ENCODE assay signal across 11 cellular contexts in the genomic region with DNA sequence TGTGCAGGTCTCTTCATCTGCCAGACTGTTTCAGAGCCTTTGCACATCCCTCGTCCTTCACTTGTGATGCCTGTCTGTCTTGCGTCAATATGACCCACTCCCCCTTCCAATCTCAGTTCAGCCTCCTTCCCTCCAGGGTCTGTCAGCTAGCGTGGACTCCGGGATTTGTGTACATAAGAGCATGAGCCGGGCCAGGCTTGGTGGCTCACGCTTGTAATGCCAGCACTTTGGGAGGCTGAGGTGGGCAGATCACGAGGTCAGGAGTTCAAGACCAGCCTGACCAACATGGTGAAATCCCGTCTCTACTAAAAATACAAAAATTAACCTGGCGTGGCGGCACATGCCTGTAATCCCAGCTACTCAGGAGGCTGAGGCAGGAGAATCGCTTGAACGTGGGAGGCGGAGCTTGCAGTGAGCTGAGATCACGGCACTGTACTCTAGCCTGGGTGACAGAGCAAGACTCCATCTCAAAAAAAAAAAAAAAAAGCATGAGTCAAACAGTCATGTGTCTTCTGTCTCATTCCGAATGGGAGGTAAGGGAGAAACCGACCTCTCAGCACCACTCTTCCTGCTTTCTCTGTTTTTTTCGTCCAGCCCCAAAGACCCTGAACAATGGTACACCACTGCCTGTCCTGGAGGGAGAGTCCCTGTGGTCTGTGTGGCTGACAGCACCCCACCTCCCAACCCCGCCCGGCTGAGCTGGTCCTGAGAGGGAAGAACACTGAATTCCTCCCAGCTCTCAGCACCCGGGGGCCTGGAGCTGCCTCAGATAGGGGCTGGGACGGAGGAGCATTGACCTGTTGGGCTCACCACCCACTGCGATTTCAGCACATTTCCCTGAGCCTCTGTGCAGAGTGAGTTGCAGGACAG. TPM values are rescaled to one million over a fixed set of nuclear protein-coding genes. Genes with fewer than 3 reads are reported as not detected.
DNase-seq lines count a peak whose midpoint lies in the region; FAIRE-seq and TF ChIP-seq lines count a peak whose summit lies in the region.
"Had no signal": no experiment of that assay in that cellular context is flagged by ENCODE, and none has a peak within 500 bp of the region (broad histone marks: within the 10 kb centered on the region; RNA-seq: fewer than 3 reads in every experiment).

No MANE protein-coding gene starts in this region.

- no peak for TF ChIP-seq POLR2A in Peyer's patch (IDR thresholded peaks at IDR 0.05)
- no peak for TF ChIP-seq POLR2A in H1 (IDR thresholded peaks at IDR 0.05; ENCODE audit: control extremely low read depth in 1 of 2, low read depth in 2 of 2, low read length in 2 of 2)

- 85% methylated on average over 22 of the region's 22 CpGs; no CpG with 5 or more reads in 1 of the 2 experiments for WGBS in H1 (ENCODE audit: extremely low coverage in 1 of 2, insufficient coverage in 1 of 2, insufficient read length in 1 of 2, insufficient replicate concordance in 2 of 2, low coverage in 1 of 2, low lambda C conversion rate in 2 of 2, missing lambda C conversion rate in 1 of 2), 2 experiments

- H3K36me3 ChIP-seq in Peyer's patch, result no peaks in the 10 kb centered on the region
- H3K36me3 ChIP-seq in H1 (ENCODE audit: control insufficient read depth in 2 of 4, insufficient read depth in 4 of 4, low read length in 3 of 4), result no peaks in the 10 kb centered on the region
- H3K36me3 ChIP-seq in skeletal muscle tissue (ENCODE audit: control insufficient read depth in 3 of 3, insufficient read depth in 3 of 3, low read length in 3 of 3), result no peaks in the 10 kb centered on the region

- peak overlapping the region; percentile 33 for H3K4me3 Mint-ChIP-seq in T-helper 1 cell treated with Interleukin-12 subunit alpha and Interleukin-12 subunit beta and Interleukin-4 antibody, amounts not matched to agents 30 μg/mL and 1 μg/mL, for 36 hours

- TF ChIP-seq CTCF in Peyer's patch (IDR thresholded peaks at IDR 0.05) (no peak), H1 (IDR thresholded peaks at IDR 0.05; ENCODE audit: control extremely low read depth in 1 of 3, insufficient read depth in 1 of 3, low read depth in 1 of 3, low read length in 3 of 3) (no peak)

- POLR2A ChIA-PET in H1 (lab: Charles Lee; ENCODE audit: partially characterized antibody), result no interaction called here

- peak overlapping the region in 3 of 4 donors; percentile 25 to 46 (median 42) for H3K27ac ChIP-seq in Peyer's patch
- no peak overlapping the region for H3K27ac ChIP-seq in H1 (ENCODE audit: low read depth, low read length)
- peak overlapping the region; percentile 40 for H3K27ac ChIP-seq in skeletal muscle tissue (ENCODE audit: low read depth, low read length)

- peak overlapping the region; percentile 57; the same call in 1 of the 2 replicates for H4K8ac ChIP-seq in H1 (ENCODE audit: extremely low read depth, insufficient read depth, low read length)

- H3K9ac ChIP-seq in H1 (replicated peaks in 1 of 4; ENCODE audit: extremely low read depth in 1 of 4, low read depth in 3 of 4, low read length in 3 of 4), result no peak overlapping the region
- H3K9ac ChIP-seq in skeletal muscle tissue (ENCODE audit: low read depth in 1 of 3, low read length in 3 of 3), result no peak overlapping the region

- H3K23ac ChIP-seq in H1 (ENCODE audit: insufficient read length), result no peak overlapping the region

- no peaks in the 10 kb centered on the region for H4K20me1 ChIP-seq in H1 (replicated peaks in 1 of 2; ENCODE audit: control insufficient read depth in 1 of 2, insufficient read depth in 2 of 2, low read length in 2 of 2)

- no peak overlapping the region for H2AFZ ChIP-seq in H1 (ENCODE audit: low read length)

- H3K4me3 ChIP-seq in Peyer's patch (no peak overlapping the region), H1 (ENCODE audit: extremely low read depth in 1 of 4, insufficient read depth in 2 of 4, low read depth in 3 of 4, low read length in 4 of 4) (no peak overlapping the region), skeletal muscle tissue (ENCODE audit: low read length in 3 of 3) (no peak overlapping the region)

- no peaks in the 10 kb centered on the region for H3K27me3 ChIP-seq in Peyer's patch
- no peaks in the 10 kb centered on the region; a peak in 1 of 7 replicates for H3K27me3 ChIP-seq in H1 (replicated peaks in 1 of 4; ENCODE audit: control insufficient read depth in 3 of 4, extremely low read depth in 1 of 4, insufficient read depth in 3 of 4, low read length in 3 of 4)
- H3K27me3 ChIP-seq in skeletal muscle tissue (ENCODE audit: control insufficient read depth in 3 of 3, insufficient read depth in 3 of 3, low read length in 3 of 3), result peaks cover 0 to 25% (median 10%) of the 10 kb centered on the region in 3 donors

- H3K56ac ChIP-seq in H1 (replicated peaks; ENCODE audit: insufficient read length, low read depth, low read length), result no peak overlapping the region

- H3K14ac ChIP-seq in H1 (ENCODE audit: insufficient read length), result no peak overlapping the region

- H3K18ac ChIP-seq in H1 (ENCODE audit: extremely low read depth, low read length), result no peak overlapping the region

- no peak for TF ChIP-seq EP300 in H1 (IDR thresholded peaks at IDR 0.05; ENCODE audit: borderline replicate concordance in 1 of 2, low read depth in 2 of 2, low read length in 2 of 2)

- H3K27ac Mint-ChIP-seq in T-helper 1 cell treated with Interleukin-12 subunit alpha and Interleukin-12 subunit beta and Interleukin-4 antibody, amounts not matched to agents 30 μg/mL and 1 μg/mL, for 36 hours, result no peak overlapping the region

- CTCF ChIA-PET in H1 (lab: Charles Lee; ENCODE audit: partially characterized antibody), result interaction anchor here (1.0 to 1.2 kb wide), 2 partner anchors 12 to 36 kb away, joined by 3 read pairs; no protein-coding TSS in a partner anchor

- H3K4me1 Mint-ChIP-seq in T-helper 1 cell treated with Interleukin-12 subunit alpha and Interleukin-12 subunit beta and Interleukin-4 antibody, amounts not matched to agents 30 μg/mL and 1 μg/mL, for 36 hours (ENCODE audit: low read depth), result peaks cover 38% of the 10 kb centered on the region

- H3K9me3 Mint-ChIP-seq in T-helper 1 cell treated with Interleukin-12 subunit alpha and Interleukin-12 subunit beta and Interleukin-4 antibody, amounts not matched to agents 30 μg/mL and 1 μg/mL, for 36 hours, result no peaks in the 10 kb centered on the region

- no peak overlapping the region for H3K4me2 ChIP-seq in H1 (ENCODE audit: insufficient read depth in 1 of 2, low read depth in 2 of 2, low read length in 2 of 2)

- no peak overlapping the region for H2BK20ac ChIP-seq in H1 (ENCODE audit: low read length)

- no peak for FAIRE-seq in H1 (lab: Jason Lieb, UNC)
- FAIRE-seq: A204.1 had no signal

- H2AK5ac ChIP-seq in H1 (ENCODE audit: low read depth, low read length), result no peak overlapping the region

- 0 out of 2 replicates have a peak overlapping the region, but pooled peaks have one; percentile 9 for H2BK12ac ChIP-seq in H1 (ENCODE audit: low read depth, low read length)

- no peak for TF ChIP-seq RAD21 in H1 (IDR thresholded peaks at IDR 0.05 in 1 of 2, conservative IDR thresholded peaks at IDR 0.05 in 1 of 2; ENCODE audit: low read depth in 2 of 2, low read length in 2 of 2)

- H2BK120ac ChIP-seq in H1 (replicated peaks; ENCODE audit: low read depth, low read length), result no peak overlapping the region

- peak overlapping the region; percentile 66 for H4K91ac ChIP-seq in H1 (replicated peaks; ENCODE audit: insufficient read length, low read length)

- H3K36me3 Mint-ChIP-seq in T-helper 1 cell treated with Interleukin-12 subunit alpha and Interleukin-12 subunit beta and Interleukin-4 antibody, amounts not matched to agents 30 μg/mL and 1 μg/mL, for 36 hours (ENCODE audit: low read depth), result no peaks in the 10 kb centered on the region

- H3K4me1 ChIP-seq in Peyer's patch (no peaks in the 10 kb centered on the region), H1 (replicated peaks in 1 of 4; ENCODE audit: control insufficient read depth in 3 of 4, insufficient read depth in 4 of 4, low read length in 3 of 4) (peaks cover 0 to 2% (median 0%) of the 10 kb centered on the region in 4 experiments; a peak in 1 of 7 replicates), skeletal muscle tissue (ENCODE audit: control insufficient read depth in 3 of 3, insufficient read depth in 3 of 3, low read length in 3 of 3) (peaks cover 0 to 7% (median 0%) of the 10 kb centered on the region in 3 donors)

- H2BK5ac ChIP-seq in H1 (ENCODE audit: low read depth, low read length), result no peak overlapping the region

- no peak overlapping the region for H3K4ac ChIP-seq in H1 (replicated peaks; ENCODE audit: insufficient read length, low read depth, low read length)

- no peak overlapping the region for H2BK15ac ChIP-seq in H1 (ENCODE audit: low read length)

- H3K9me3 ChIP-seq in Peyer's patch, result no peaks in the 10 kb centered on the region
- H3K9me3 ChIP-seq in H1 (ENCODE audit: insufficient read depth in 2 of 2, low read depth in 1 of 2, low read length in 1 of 2), result no peaks in the 10 kb centered on the region
- H3K9me3 ChIP-seq in skeletal muscle tissue (ENCODE audit: control insufficient read depth in 3 of 3, low read length in 3 of 3), result no peaks in the 10 kb centered on the region

- H3K27me3 Mint-ChIP-seq in T-helper 1 cell treated with Interleukin-12 subunit alpha and Interleukin-12 subunit beta and Interleukin-4 antibody, amounts not matched to agents 30 μg/mL and 1 μg/mL, for 36 hours (ENCODE audit: low read depth), result peaks cover 16% of the 10 kb centered on the region

- H3K23me2 ChIP-seq in H1 (ENCODE audit: low read depth, low read length), result no peaks in the 10 kb centered on the region; the same call in 1 of the 2 replicates

- no peaks in the 10 kb centered on the region for H3K79me2 ChIP-seq in H1 (ENCODE audit: control insufficient read depth in 1 of 2, insufficient read depth in 2 of 2, low read length in 2 of 2)

- H4K5ac ChIP-seq in H1 (ENCODE audit: insufficient read length, low read depth, low read length), result no peak overlapping the region

- no peaks in the 10 kb centered on the region for H3K79me1 ChIP-seq in H1 (ENCODE audit: low read depth, low read length)

- DNase-seq in T-helper 1 cell (no peak), Peyer's patch (peak in 1 of 3 donors; percentile 43), H1 (ENCODE audit: low read depth in 1 of 2, low spot score in 2 of 2) (no peak), NCI-H2196 (lab: John Stamatoyannopoulos, UW; ENCODE audit: unreplicated experiment) (no peak), ureter (ENCODE audit: low spot score) (no peak), NCI-H1048 (lab: John Stamatoyannopoulos, UW) (no peak)
- DNase-seq: activated gamma-delta T cell, GDM1 had no signal

RNA-seq across cellular contexts. Expression of a gene that starts 2.4 kb away (rescaled TPM):
- total RNA-seq in Peyer's patch (1 to 10 TPM in 2 of 4 donors, not detected in 2; 1.9 to 2.1 TPM), skeletal muscle tissue (under 0.01 TPM), ureter (3.2 TPM)
- not detected in 2 replicates for total RNA-seq in H1 (2021; fragmentation: NEBNext Ultra II Directional; extraction: Animal tissue kit (Norgen Biotek cat#: 25700))
- 0.05 TPM in 1 of 2 replicates, not detected in the other for polyA plus RNA-seq in H1 (2011; rRNA removed)
- not detected for polyA plus RNA-seq in H1 (2011; cell fraction: cytosol; rRNA removed)
- polyA plus RNA-seq in H1 (2011; cell fraction: nucleus; rRNA removed), result not detected
- not detected in 4 replicates for polyA plus RNA-seq in H1 (2012, experiment 1 of 2)
- polyA plus RNA-seq in H1 (2012, experiment 2 of 2), result not detected
- not detected for polyA plus RNA-seq in H1 (2013, experiment 1 of 2)
- not detected for polyA plus RNA-seq in H1 (2013, experiment 2 of 2)
- polyA minus RNA-seq in H1 (2011; rRNA and poly(A)+ RNA removed), result not detected in 2 replicates
- polyA minus RNA-seq in H1 (2011; cell fraction: cytosol; rRNA and poly(A)+ RNA removed), result not detected
- not detected for polyA minus RNA-seq in H1 (2011; cell fraction: nucleus; rRNA and poly(A)+ RNA removed)

RNA-seq across cellular contexts. Expression of a gene that starts 14.1 kb away (rescaled TPM):
- 10 to 100 TPM in 1 of 4 donors, 1 to 10 TPM in 3; 4.4 to 10.0 (median 6.5) TPM for total RNA-seq in Peyer's patch
- 7.2 and 8.1 TPM in 2 replicates for total RNA-seq in H1 (2021; fragmentation: NEBNext Ultra II Directional; extraction: Animal tissue kit (Norgen Biotek cat#: 25700))
- polyA plus RNA-seq in H1 (2011; rRNA removed), result 4.6 and 6.6 TPM in 2 replicates
- polyA plus RNA-seq in H1 (2011; cell fraction: cytosol; rRNA removed), result 5.2 TPM
- 12.7 TPM for polyA plus RNA-seq in H1 (2011; cell fraction: nucleus; rRNA removed)
- 2.9 to 4.4 TPM (median 3.7 TPM) in 4 replicates for polyA plus RNA-seq in H1 (2012, experiment 1 of 2)
- 1.4 TPM for polyA plus RNA-seq in H1 (2012, experiment 2 of 2)
- polyA plus RNA-seq in H1 (2013, experiment 1 of 2), result 3.1 TPM
- polyA plus RNA-seq in H1 (2013, experiment 2 of 2), result 2.6 TPM
- 1.4 and 1.6 TPM in 2 replicates for polyA minus RNA-seq in H1 (2011; rRNA and poly(A)+ RNA removed)
- polyA minus RNA-seq in H1 (2011; cell fraction: cytosol; rRNA and poly(A)+ RNA removed), result 3.9 TPM
- polyA minus RNA-seq in H1 (2011; cell fraction: nucleus; rRNA and poly(A)+ RNA removed), result 4.5 TPM
- total RNA-seq in skeletal muscle tissue, result 4.2 TPM
- 5.3 TPM for total RNA-seq in ureter

RNA-seq across cellular contexts. Expression of a gene that starts 19.8 kb away (rescaled TPM):
- total RNA-seq in Peyer's patch (not detected), skeletal muscle tissue (0.52 TPM), ureter (2.4 TPM)
- not detected in 2 replicates for total RNA-seq in H1 (2021; fragmentation: NEBNext Ultra II Directional; extraction: Animal tissue kit (Norgen Biotek cat#: 25700))
- not detected in 2 replicates for polyA plus RNA-seq in H1 (2011; rRNA removed)
- not detected for polyA plus RNA-seq in H1 (2011; cell fraction: cytosol; rRNA removed)
- polyA plus RNA-seq in H1 (2011; cell fraction: nucleus; rRNA removed), result not detected
- not detected in 4 replicates for polyA plus RNA-seq in H1 (2012, experiment 1 of 2)
- polyA plus RNA-seq in H1 (2012, experiment 2 of 2), result not detected
- not detected for polyA plus RNA-seq in H1 (2013, experiment 1 of 2)
- not detected for polyA plus RNA-seq in H1 (2013, experiment 2 of 2)
- not detected in 2 replicates for polyA minus RNA-seq in H1 (2011; rRNA and poly(A)+ RNA removed)
- not detected for polyA minus RNA-seq in H1 (2011; cell fraction: cytosol; rRNA and poly(A)+ RNA removed)
- not detected for polyA minus RNA-seq in H1 (2011; cell fraction: nucleus; rRNA and poly(A)+ RNA removed)

RNA-seq across cellular contexts. Expression of a gene that starts 39.7 kb away (rescaled TPM):
- total RNA-seq in Peyer's patch (1 to 10 TPM in 2 of 4 donors, not detected in 2; 1.1 to 6.6 TPM), skeletal muscle tissue (not detected), ureter (not detected)
- total RNA-seq in H1 (2021; fragmentation: NEBNext Ultra II Directional; extraction: Animal tissue kit (Norgen Biotek cat#: 25700)), result 0.40 and 1.2 TPM in 2 replicates
- polyA plus RNA-seq in H1 (2011; rRNA removed), result 0.09 and 0.22 TPM in 2 replicates
- 0.32 TPM for polyA plus RNA-seq in H1 (2011; cell fraction: cytosol; rRNA removed)
- 2.3 TPM for polyA plus RNA-seq in H1 (2011; cell fraction: nucleus; rRNA removed)
- polyA plus RNA-seq in H1 (2012, experiment 1 of 2), result 0.64 to 0.87 TPM (median 0.86 TPM) in 4 replicates
- polyA plus RNA-seq in H1 (2012, experiment 2 of 2), result not detected
- polyA plus RNA-seq in H1 (2013, experiment 1 of 2), result 0.24 TPM
- 0.28 TPM for polyA plus RNA-seq in H1 (2013, experiment 2 of 2)
- polyA minus RNA-seq in H1 (2011; rRNA and poly(A)+ RNA removed), result not detected in 2 replicates
- not detected for polyA minus RNA-seq in H1 (2011; cell fraction: cytosol; rRNA and poly(A)+ RNA removed)
- not detected for polyA minus RNA-seq in H1 (2011; cell fraction: nucleus; rRNA and poly(A)+ RNA removed)

RNA-seq across cellular contexts. Expression of a gene that starts 57.5 kb away (rescaled TPM):
- total RNA-seq in Peyer's patch, result 1 to 10 TPM in 3 of 4 donors, not detected in 1; 1.2 to 5.0 (median 1.3) TPM
- total RNA-seq in H1 (2021; fragmentation: NEBNext Ultra II Directional; extraction: Animal tissue kit (Norgen Biotek cat#: 25700)), result 4.2 and 5.0 TPM in 2 replicates
- 4.5 and 4.6 TPM in 2 replicates for polyA plus RNA-seq in H1 (2011; rRNA removed)
- polyA plus RNA-seq in H1 (2011; cell fraction: cytosol; rRNA removed), result 4.3 TPM
- 4.7 TPM for polyA plus RNA-seq in H1 (2011; cell fraction: nucleus; rRNA removed)
- 2.9 to 5.7 TPM (median 4.5 TPM) in 4 replicates for polyA plus RNA-seq in H1 (2012, experiment 1 of 2)
- polyA plus RNA-seq in H1 (2012, experiment 2 of 2), result 3.4 TPM
- polyA plus RNA-seq in H1 (2013, experiment 1 of 2), result 5.6 TPM
- polyA plus RNA-seq in H1 (2013, experiment 2 of 2), result 6.6 TPM
- polyA minus RNA-seq in H1 (2011; rRNA and poly(A)+ RNA removed), result 2.6 and 8.2 TPM in 2 replicates
- not detected for polyA minus RNA-seq in H1 (2011; cell fraction: cytosol; rRNA and poly(A)+ RNA removed)
- polyA minus RNA-seq in H1 (2011; cell fraction: nucleus; rRNA and poly(A)+ RNA removed), result 1.5 TPM
- total RNA-seq in skeletal muscle tissue, result not detected
- total RNA-seq in ureter, result not detected
